In the genomic region with DNA sequence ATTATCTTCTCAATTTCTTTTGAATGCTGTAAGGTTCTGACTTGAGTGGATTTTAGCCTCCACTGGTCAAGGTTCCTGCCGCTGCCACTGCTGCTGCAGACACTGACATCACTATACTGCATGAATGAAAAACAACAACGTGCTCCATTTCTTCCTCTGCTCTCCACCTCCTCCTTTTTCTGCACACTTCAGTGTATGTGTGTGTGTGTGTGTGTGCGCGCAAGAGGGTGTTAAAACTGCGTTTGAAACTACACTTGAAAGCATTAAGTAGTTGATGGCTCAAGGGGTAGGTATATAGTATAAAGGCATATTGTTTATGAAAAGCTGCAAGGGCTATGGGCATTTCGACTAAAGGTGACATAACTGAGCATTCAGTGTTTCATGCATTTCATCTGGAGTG, we compare ENCODE assay signal across 10 cellular contexts. TPM values are rescaled to one million over a fixed set of nuclear protein-coding genes. Genes with fewer than 3 reads are reported as not detected.
DNase-seq lines count a peak whose midpoint lies in the region; ATAC-seq, FAIRE-seq and TF ChIP-seq lines count a peak whose summit lies in the region.
"Had no signal": no experiment of that assay in that cellular context is flagged by ENCODE, and none has a peak within 500 bp of the region (broad histone marks: within the 10 kb centered on the region; RNA-seq: fewer than 3 reads in every experiment).

No MANE protein-coding gene starts in this region.

- no peak for TF ChIP-seq CTCF in BE2C (IDR thresholded peaks at IDR 0.05; ENCODE audit: low read depth, low read length)
- no peak for TF ChIP-seq CTCF in WERI-Rb-1 (IDR thresholded peaks at IDR 0.05; ENCODE audit: low read depth, low read length)
- no peak for TF ChIP-seq CTCF in right lobe of liver (IDR thresholded peaks at IDR 0.05)

- H3K4me1 ChIP-seq in BE2C: no peaks in the 10 kb centered on the region; the same call in 1 of the 2 replicates
- H3K4me1 ChIP-seq in muscle layer of duodenum (ENCODE audit: control insufficient read depth in 1 of 2, insufficient read depth in 2 of 2, low read length in 2 of 2): peaks cover 0 to 23% of the 10 kb centered on the region in 2 donors
- H3K4me1 ChIP-seq in right lobe of liver: peaks cover 0 to 6% (median 0%) of the 10 kb centered on the region in 4 donors

- no peak overlapping the region for H3K27ac ChIP-seq in WERI-Rb-1
- no peak overlapping the region for H3K27ac ChIP-seq in muscle layer of duodenum (ENCODE audit: low read length)
- no peak overlapping the region for H3K27ac ChIP-seq in right lobe of liver

- no peak for ATAC-seq in right lobe of liver
- no peak for ATAC-seq in stimulated activated naive CD8-positive, alpha-beta T cell treated with anti-CD3 and anti-CD28 coated beads, Interleukin-15, Interleukin-2, amounts not matched to agents 100 U/mL and 50 U/mL, for 24 hours

- intact Hi-C loops in right lobe of liver (cut with DNase I): no loop called here

- H3K27me3 ChIP-seq in BE2C: no peaks in the 10 kb centered on the region
- H3K27me3 ChIP-seq in WERI-Rb-1 (ENCODE audit: insufficient read depth, low read depth, severe bottlenecking): no peaks in the 10 kb centered on the region
- no peaks in the 10 kb centered on the region for H3K27me3 ChIP-seq in muscle layer of duodenum (ENCODE audit: low read depth, low read length)
- H3K27me3 ChIP-seq in right lobe of liver: no peaks in the 10 kb centered on the region

- no peak for TF ChIP-seq POLR2A in right lobe of liver (IDR thresholded peaks at IDR 0.05)

- H3K36me3 ChIP-seq in BE2C (no peaks in the 10 kb centered on the region), WERI-Rb-1 (no peaks in the 10 kb centered on the region), muscle layer of duodenum (ENCODE audit: control insufficient read depth in 1 of 2, insufficient read depth in 2 of 2, low read length in 2 of 2) (peaks cover 0 to 3% of the 10 kb centered on the region in 2 donors), right lobe of liver (no peaks in the 10 kb centered on the region)

- H3K4me3 ChIP-seq in BE2C (ENCODE audit: low read depth, low read length) (peak overlapping the region; percentile 90), WERI-Rb-1 (ENCODE audit: low read depth, low read length) (peak overlapping the region; percentile 99; the same call in 1 of the 2 replicates), muscle layer of duodenum (ENCODE audit: low read depth in 1 of 2, low read length in 2 of 2) (peak overlapping the region; percentile 82 to 92), right lobe of liver (no peak overlapping the region)

- peak; percentile 20 for DNase-seq in BE2C
- DNase-seq in GM19239 (ENCODE audit: insufficient read length, low spot score): no peak
- no peak for DNase-seq in WERI-Rb-1
- no peak for DNase-seq in NOMO-1 (lab: John Stamatoyannopoulos, UW; ENCODE audit: unreplicated experiment in 2 of 2)
- DNase-seq in right lobe of liver: no peak
- DNase-seq in stimulated activated naive CD8-positive, alpha-beta T cell treated with anti-CD3 and anti-CD28 coated beads, Interleukin-15, Interleukin-2, amounts not matched to agents 100 U/mL and 50 U/mL, for 24 hours: no peak
- no peak for DNase-seq in HK-2 (ENCODE audit: unreplicated experiment)
- DNase-seq: amniotic stem cell, T-helper 9 cell had no signal

- H3K9me3 ChIP-seq in BE2C: no peaks in the 10 kb centered on the region
- H3K9me3 ChIP-seq in WERI-Rb-1 (ENCODE audit: severe bottlenecking): no peaks in the 10 kb centered on the region
- no peaks in the 10 kb centered on the region for H3K9me3 ChIP-seq in muscle layer of duodenum (ENCODE audit: control insufficient read depth in 1 of 2, low read length in 2 of 2)
- no peaks in the 10 kb centered on the region for H3K9me3 ChIP-seq in right lobe of liver

- WGBS in right lobe of liver (ENCODE audit: insufficient coverage, low coverage, low lambda C conversion rate, missing lambda C conversion rate): 50% methylated on average over 6 of the region's 6 CpGs

- peak; percentile 72 for FAIRE-seq in GM19239 (lab: Jason Lieb, UNC)

RNA-seq across cellular contexts. Expression of a gene that starts 3.5 kb away (rescaled TPM):
- 21.2 TPM for polyA plus RNA-seq in BE2C (2012; ENCODE audit: insufficient read depth, insufficient read length, low read depth)
- 10 to 100 TPM in 1 of 6 experiments, 1 to 10 TPM in 5; 2.4 to 11.1 (median 5.0) TPM for total RNA-seq in right lobe of liver

Comparison
In these comparisons a context has a peak if more than half of its experiments do, and no peak if none do; other contexts are left out.
1. H3K4me3 ChIP-seq: peak in BE2C (single experiment), WERI-Rb-1 (single experiment) and muscle layer of duodenum (2 of 2); none in right lobe of liver (0 of 3).